ENCODE assay signal across 15 cellular contexts in genomic region chr6:97462031-97462430, GRCh38.
DNase-seq lines count a peak whose midpoint lies in the region; ATAC-seq and TF ChIP-seq lines count a peak whose summit lies in the region.
"Had no signal": no experiment of that assay in that cellular context is flagged by ENCODE, and none has a peak within 500 bp of the region (broad histone marks: within the 10 kb centered on the region; RNA-seq: fewer than 3 reads in every experiment).

No MANE protein-coding gene starts in this region.

- no peak overlapping the region for H3K4me3 Mint-ChIP-seq in CD14-positive monocyte
- H3K4me3 Mint-ChIP-seq: CD8-positive, alpha-beta memory T cell had no signal

- no peaks in the 10 kb centered on the region for H3K36me3 ChIP-seq in SK-N-MC (ENCODE audit: insufficient read depth, low read length)
- no peaks in the 10 kb centered on the region for H3K36me3 ChIP-seq in neural cell (ENCODE audit: insufficient read depth, low read length)
- no peaks in the 10 kb centered on the region for H3K36me3 ChIP-seq in tibial nerve
- no peaks in the 10 kb centered on the region for H3K36me3 ChIP-seq in esophagus squamous epithelium

- no peak overlapping the region for H2AFZ ChIP-seq in neural cell (ENCODE audit: low read depth, low read length)
- H2AFZ ChIP-seq: GM23248 had no signal

- no peak for ATAC-seq in HG03442 (IDR thresholded peaks at IDR 0.05; ENCODE audit: unreplicated experiment)
- ATAC-seq: A549, HCT116 had no signal

- no peak overlapping the region for H3K27ac Mint-ChIP-seq in CD14-positive monocyte
- H3K27ac Mint-ChIP-seq: CD8-positive, alpha-beta memory T cell had no signal

- H3K9ac ChIP-seq in SK-N-MC (ENCODE audit: insufficient read length) = peak overlapping the region; percentile 14
- H3K9ac ChIP-seq in neural cell (ENCODE audit: low read length) = no peak overlapping the region
- H3K9ac ChIP-seq: GM23248 had no signal

- H3K4me1 ChIP-seq in tibial nerve (no peaks in the 10 kb centered on the region), esophagus squamous epithelium (no peaks in the 10 kb centered on the region)
- H3K4me1 ChIP-seq: A549, Caco-2 had no signal

- H3K4me3 ChIP-seq in SK-N-MC (0 out of 2 replicates have a peak overlapping the region, but pooled peaks have one; percentile 4), fibroblast of the aortic adventitia (ENCODE audit: low read depth, low read length) (no peak overlapping the region), neural cell (ENCODE audit: low read length) (peak overlapping the region; percentile 11), tibial nerve (no peak overlapping the region), esophagus squamous epithelium (no peak overlapping the region)
- H3K4me3 ChIP-seq: A549, GM23248 had no signal

- TF ChIP-seq POLR2A in tibial nerve (IDR thresholded peaks at IDR 0.05) (no peak), esophagus squamous epithelium (IDR thresholded peaks at IDR 0.05) (no peak)

- intact Hi-C loops in CD14-positive monocyte (cut with micrococcal nuclease) = no loop called here
- intact Hi-C loops in esophagus squamous epithelium (cut with DNase I) = no loop called here

- H3K79me2 ChIP-seq in neural cell (replicated peaks; ENCODE audit: insufficient read depth, low read length) = no peaks in the 10 kb centered on the region

- H4K20me1 ChIP-seq in neural cell (ENCODE audit: insufficient read depth) = no peaks in the 10 kb centered on the region

- no peaks in the 10 kb centered on the region for H3K9me2 ChIP-seq in neural cell (ENCODE audit: insufficient read depth, low read length)

- H3K9me3 ChIP-seq in SK-N-MC (ENCODE audit: low read depth, low read length) (no peaks in the 10 kb centered on the region), neural cell (ENCODE audit: low read length) (no peaks in the 10 kb centered on the region), tibial nerve (no peaks in the 10 kb centered on the region), esophagus squamous epithelium (no peaks in the 10 kb centered on the region)
- H3K9me3 ChIP-seq: A549, Caco-2 had no signal

- peaks cover 0 to 4% (median 0%) of the 10 kb centered on the region in 3 donors for H3K27me3 Mint-ChIP-seq in CD14-positive monocyte (ENCODE audit: low read depth in 3 of 3)

- TF ChIP-seq CTCF in fibroblast of the aortic adventitia (IDR thresholded peaks at IDR 0.05; ENCODE audit: insufficient read depth, low read length) = no peak
- TF ChIP-seq CTCF in neural cell (IDR thresholded peaks at IDR 0.05; ENCODE audit: poor library complexity, severe bottlenecking) = no peak
- TF ChIP-seq CTCF in CD14-positive monocyte (IDR thresholded peaks at IDR 0.05) = no peak
- TF ChIP-seq CTCF in tibial nerve (IDR thresholded peaks at IDR 0.05) = no peak
- no peak for TF ChIP-seq CTCF in esophagus squamous epithelium (IDR thresholded peaks at IDR 0.05)

- H3K4me1 Mint-ChIP-seq in CD14-positive monocyte = no peaks in the 10 kb centered on the region
- H3K4me1 Mint-ChIP-seq: CD8-positive, alpha-beta memory T cell had no signal

- H3K27ac ChIP-seq in SK-N-MC (peak overlapping the region; percentile 79; the same call in 1 of the 2 replicates), neural cell (ENCODE audit: low read length) (peak overlapping the region; percentile 12), tibial nerve (no peak overlapping the region), esophagus squamous epithelium (no peak overlapping the region)
- H3K27ac ChIP-seq: A549, GM23248 had no signal

- peak overlapping the region; percentile 37 for H3K4me2 ChIP-seq in neural cell (ENCODE audit: low read length)
- H3K4me2 ChIP-seq: A549 had no signal

- TF ChIP-seq RAD21 in neural cell (conservative IDR thresholded peaks at IDR 0.05) = no peak

- H3K27me3 ChIP-seq in neural cell (ENCODE audit: insufficient read depth, low read depth, low read length) (no peaks in the 10 kb centered on the region), tibial nerve (no peaks in the 10 kb centered on the region), esophagus squamous epithelium (no peaks in the 10 kb centered on the region)

- TF ChIP-seq EP300 in neural cell (conservative IDR thresholded peaks at IDR 0.05; ENCODE audit: poor library complexity, severe bottlenecking) (no peak), tibial nerve (IDR thresholded peaks at IDR 0.05) (no peak)

- 85 to 87% methylated on average over 3 of the region's 3 CpGs for WGBS in tibial nerve, 2 donors
- WGBS in esophagus squamous epithelium, 2 donors = 43 to 54% methylated on average over 3 of the region's 3 CpGs

- peaks cover 7% of the 10 kb centered on the region for H3F3A ChIP-seq in neural cell (ENCODE audit: insufficient read depth, low read length, poor library complexity, severe bottlenecking)

- no peaks in the 10 kb centered on the region for H3K36me3 Mint-ChIP-seq in CD14-positive monocyte
- H3K36me3 Mint-ChIP-seq: CD8-positive, alpha-beta memory T cell had no signal

- H3K9me3 Mint-ChIP-seq in CD14-positive monocyte = no peaks in the 10 kb centered on the region
- H3K9me3 Mint-ChIP-seq: CD8-positive, alpha-beta memory T cell had no signal

- DNase-seq in NCI-H226 = peak; percentile 5
- no peak for DNase-seq in SK-N-MC (ENCODE audit: low read depth, low spot score)
- DNase-seq in fibroblast of the aortic adventitia (ENCODE audit: low read depth) = peak; percentile 1
- no peak for DNase-seq in CD14-positive monocyte (ENCODE audit: low spot score)
- DNase-seq in tibial nerve (ENCODE audit: low spot score in 2 of 2) = no peak
- no peak for DNase-seq in esophagus squamous epithelium (lab: John Stamatoyannopoulos, UW)
- DNase-seq: Caco-2; CD8-positive, alpha-beta memory T cell; DMS53; GF-D8; GM23248 had no signal

TF ChIP-seq in neural cell, 6 proteins besides CTCF, POLR2A, EP300 and RAD21:
- TF ChIP-seq MXI1 (conservative IDR thresholded peaks at IDR 0.05; ENCODE audit: poor library complexity, severe bottlenecking) (no peak), EZH2 (IDR thresholded peaks at IDR 0.05; ENCODE audit: borderline replicate concordance, insufficient read depth, low read length, poor library complexity, severe bottlenecking) (no peak), POLR2AphosphoS5 (IDR thresholded peaks at IDR 0.05) (no peak)

Comparison
In these comparisons a context has a peak if more than half of its experiments do, and no peak if none do; other contexts are left out.
1. DNase-seq: peak in NCI-H226 (single experiment) and fibroblast of the aortic adventitia (single experiment); none in SK-N-MC (single experiment), CD14-positive monocyte (single experiment), tibial nerve (0 of 2) and esophagus squamous epithelium (single experiment).
2. H3K27ac ChIP-seq: peak in SK-N-MC (single experiment) and neural cell (single experiment); none in tibial nerve (0 of 4) and esophagus squamous epithelium (0 of 4).
3. H3K4me3 ChIP-seq: peak in SK-N-MC (single experiment) and neural cell (single experiment); none in fibroblast of the aortic adventitia (single experiment), tibial nerve (0 of 4) and esophagus squamous epithelium (0 of 4).